ENCODE assay signal across 20 cellular contexts in the genomic region with DNA sequence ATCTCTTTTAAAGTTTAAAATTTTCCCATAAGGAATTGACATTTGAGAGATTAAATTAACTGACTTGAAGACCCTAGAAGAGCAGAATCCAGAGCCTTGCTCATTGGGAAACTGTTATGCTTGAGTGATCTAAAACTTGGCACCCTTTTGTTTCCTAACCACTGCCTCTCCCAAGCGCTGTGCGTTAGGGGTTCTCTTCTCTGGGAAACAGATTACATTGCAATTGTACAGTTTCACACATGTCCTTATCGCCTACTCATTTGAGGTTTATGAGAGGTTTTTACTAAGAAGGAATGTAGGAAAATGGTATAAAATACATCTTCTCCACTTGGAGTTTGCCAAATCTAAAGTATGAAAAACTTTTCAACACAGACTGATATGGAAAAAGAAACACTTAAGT.
A peak's percentile ranks its signal among the peaks of the same experiment; 100 is the strongest.
DNase-seq lines count a peak whose midpoint lies in the region; ATAC-seq, FAIRE-seq and TF ChIP-seq lines count a peak whose summit lies in the region.
"Had no signal": no experiment of that assay in that cellular context is flagged by ENCODE, and none has a peak within 500 bp of the region (broad histone marks: within the 10 kb centered on the region; RNA-seq: fewer than 3 reads in every experiment).

No MANE protein-coding gene starts in this region.

- H3F3A ChIP-seq in neural progenitor cell (ENCODE audit: low read depth), result no peaks in the 10 kb centered on the region

- no peak overlapping the region for H3K27ac Mint-ChIP-seq in astrocyte (ENCODE audit: unreplicated experiment)
- H3K27ac Mint-ChIP-seq in neural progenitor cell, result peak overlapping the region; percentile 65
- no peak overlapping the region for H3K27ac Mint-ChIP-seq in stimulated activated memory B cell treated with anti-CD40 and anti-IgM and Interleukin-4, amounts not matched to agents 10 μg/mL and 1 μg/mL and 100 μg/mL, for 72 hours
- H3K27ac Mint-ChIP-seq: CD4-positive, alpha-beta T cell had no signal

- ATAC-seq in stimulated activated memory B cell treated with anti-CD40 and anti-IgM and Interleukin-4, amounts not matched to agents 10 μg/mL and 1 μg/mL and 100 μg/mL, for 72 hours, result no peak
- ATAC-seq: A549, GM12878 had no signal

- H3K79me2 ChIP-seq in astrocyte (ENCODE audit: insufficient read depth, low read length) (no peaks in the 10 kb centered on the region), neural progenitor cell (ENCODE audit: low read depth) (no peaks in the 10 kb centered on the region)

- no peak overlapping the region for H3K4me3 Mint-ChIP-seq in astrocyte (ENCODE audit: unreplicated experiment)
- H3K4me3 Mint-ChIP-seq in neural progenitor cell, result no peak overlapping the region
- H3K4me3 Mint-ChIP-seq in stimulated activated memory B cell treated with anti-CD40 and anti-IgM and Interleukin-4, amounts not matched to agents 10 μg/mL and 1 μg/mL and 100 μg/mL, for 72 hours, result no peak overlapping the region
- H3K4me3 Mint-ChIP-seq: CD4-positive, alpha-beta T cell had no signal

- H3K9me3 ChIP-seq in astrocyte (ENCODE audit: insufficient read depth, low read depth, low read length) (no peaks in the 10 kb centered on the region), neural progenitor cell (ENCODE audit: low read depth) (no peaks in the 10 kb centered on the region)
- H3K9me3 ChIP-seq: A549, Caco-2, HAP-1 had no signal

- no peak overlapping the region for H3K4me3 ChIP-seq in astrocyte (ENCODE audit: insufficient read depth, low read depth, low read length)
- no peak overlapping the region for H3K4me3 ChIP-seq in neural progenitor cell
- H3K4me3 ChIP-seq: A549, GM12878, GM23248, HAP-1 had no signal

- H3K4me2 ChIP-seq in astrocyte (ENCODE audit: low read length) (no peak overlapping the region), neural progenitor cell (no peak overlapping the region)
- H3K4me2 ChIP-seq: A549 had no signal

- TF ChIP-seq CTCF in astrocyte (IDR thresholded peaks at IDR 0.05; ENCODE audit: insufficient read depth, low read depth, low read length) (no peak), neural progenitor cell (IDR thresholded peaks at IDR 0.05) (no peak)

- H3K9me3 Mint-ChIP-seq in astrocyte (ENCODE audit: unreplicated experiment) (no peaks in the 10 kb centered on the region), neural progenitor cell (no peaks in the 10 kb centered on the region)
- H3K9me3 Mint-ChIP-seq in stimulated activated memory B cell treated with anti-CD40 and anti-IgM and Interleukin-4, amounts not matched to agents 10 μg/mL and 1 μg/mL and 100 μg/mL, for 72 hours, result no peaks in the 10 kb centered on the region
- H3K9me3 Mint-ChIP-seq: CD4-positive, alpha-beta T cell had no signal

- H3K4me1 ChIP-seq in astrocyte (ENCODE audit: insufficient read depth, low read length), result no peaks in the 10 kb centered on the region
- no peaks in the 10 kb centered on the region for H3K4me1 ChIP-seq in neural progenitor cell
- H3K4me1 ChIP-seq: A549, Caco-2, HAP-1 had no signal

- H3K9ac ChIP-seq in astrocyte (ENCODE audit: low read length) (no peak overlapping the region), neural progenitor cell (no peak overlapping the region)
- H3K9ac ChIP-seq: GM23248 had no signal

- H4K20me1 ChIP-seq in astrocyte (ENCODE audit: insufficient read depth, low read length) (no peaks in the 10 kb centered on the region), neural progenitor cell (ENCODE audit: low read depth) (no peaks in the 10 kb centered on the region)

- DNase-seq in DMS79 treated with DMSO at 0.1 percent for 48 hours (lab: John Stamatoyannopoulos, UW), result peak; percentile 24
- DNase-seq in DMS79 (lab: John Stamatoyannopoulos, UW), result no peak
- DNase-seq in astrocyte (ENCODE audit: low read depth), result peak; percentile 54
- peak; percentile 36 for DNase-seq in fibroblast of peridontal ligament (ENCODE audit: extremely low read depth)
- no peak for DNase-seq in neural progenitor cell (ENCODE audit: low spot score)
- DNase-seq in NCI-H2029 treated with DMSO at 0.1 percent for 48 hours (lab: John Stamatoyannopoulos, UW), result no peak
- no peak for DNase-seq in activated CD8-positive, alpha-beta memory T cell treated with anti-CD3 and anti-CD28 coated beads, Interleukin-2, amount 50 U/mL, for 48 hours
- DNase-seq: AML-193; Caco-2; CD4-positive, alpha-beta T cell; DND-41; EL; GM23248 had no signal

- H3K27me3 Mint-ChIP-seq in astrocyte (ENCODE audit: low read depth, unreplicated experiment) (no peaks in the 10 kb centered on the region), neural progenitor cell (ENCODE audit: insufficient read depth, low read depth) (no peaks in the 10 kb centered on the region)
- no peaks in the 10 kb centered on the region for H3K27me3 Mint-ChIP-seq in stimulated activated memory B cell treated with anti-CD40 and anti-IgM and Interleukin-4, amounts not matched to agents 10 μg/mL and 1 μg/mL and 100 μg/mL, for 72 hours
- H3K27me3 Mint-ChIP-seq: CD4-positive, alpha-beta T cell had no signal

- H3K27me3 ChIP-seq in astrocyte (ENCODE audit: insufficient read depth, low read length) (no peaks in the 10 kb centered on the region), neural progenitor cell (no peaks in the 10 kb centered on the region)

- H2AFZ ChIP-seq in astrocyte (ENCODE audit: low read depth, low read length), result no peak overlapping the region
- no peak overlapping the region for H2AFZ ChIP-seq in neural progenitor cell (replicated peaks)
- H2AFZ ChIP-seq: GM23248 had no signal

- H3K27ac ChIP-seq in astrocyte (ENCODE audit: low read depth, low read length) (no peak overlapping the region), neural progenitor cell (no peak overlapping the region)
- H3K27ac ChIP-seq: 22Rv1, A549, C4-2B, GM23248 had no signal

- H3K36me3 Mint-ChIP-seq in astrocyte (ENCODE audit: low read depth, unreplicated experiment) (peaks cover 17% of the 10 kb centered on the region), neural progenitor cell (peaks cover 19% of the 10 kb centered on the region)
- peaks cover 73% of the 10 kb centered on the region for H3K36me3 Mint-ChIP-seq in stimulated activated memory B cell treated with anti-CD40 and anti-IgM and Interleukin-4, amounts not matched to agents 10 μg/mL and 1 μg/mL and 100 μg/mL, for 72 hours

- H3K36me3 ChIP-seq in astrocyte (ENCODE audit: insufficient read depth, low read length), result peaks cover 7% of the 10 kb centered on the region
- H3K36me3 ChIP-seq in neural progenitor cell, result no peaks in the 10 kb centered on the region

- FAIRE-seq in astrocyte (lab: Jason Lieb, UNC), result no peak
- FAIRE-seq: A549, D721Med, GM12878 had no signal

- H3K4me1 Mint-ChIP-seq in astrocyte (ENCODE audit: low read depth, unreplicated experiment), result no peaks in the 10 kb centered on the region
- H3K4me1 Mint-ChIP-seq in neural progenitor cell, result peaks cover 21% of the 10 kb centered on the region
- no peaks in the 10 kb centered on the region for H3K4me1 Mint-ChIP-seq in stimulated activated memory B cell treated with anti-CD40 and anti-IgM and Interleukin-4, amounts not matched to agents 10 μg/mL and 1 μg/mL and 100 μg/mL, for 72 hours

Comparison
In these comparisons a context has a peak if more than half of its experiments do, and no peak if none do; other contexts are left out.
1. DNase-seq: peak in DMS79 treated with DMSO at 0.1 percent for 48 hours (single experiment), astrocyte (single experiment) and fibroblast of peridontal ligament (single experiment); none in DMS79 (single experiment), neural progenitor cell (single experiment), NCI-H2029 treated with DMSO at 0.1 percent for 48 hours (single experiment) and activated CD8-positive, alpha-beta memory T cell treated with anti-CD3 and anti-CD28 coated beads, Interleukin-2, amount 50 U/mL, for 48 hours (single experiment).